In the genomic region with DNA sequence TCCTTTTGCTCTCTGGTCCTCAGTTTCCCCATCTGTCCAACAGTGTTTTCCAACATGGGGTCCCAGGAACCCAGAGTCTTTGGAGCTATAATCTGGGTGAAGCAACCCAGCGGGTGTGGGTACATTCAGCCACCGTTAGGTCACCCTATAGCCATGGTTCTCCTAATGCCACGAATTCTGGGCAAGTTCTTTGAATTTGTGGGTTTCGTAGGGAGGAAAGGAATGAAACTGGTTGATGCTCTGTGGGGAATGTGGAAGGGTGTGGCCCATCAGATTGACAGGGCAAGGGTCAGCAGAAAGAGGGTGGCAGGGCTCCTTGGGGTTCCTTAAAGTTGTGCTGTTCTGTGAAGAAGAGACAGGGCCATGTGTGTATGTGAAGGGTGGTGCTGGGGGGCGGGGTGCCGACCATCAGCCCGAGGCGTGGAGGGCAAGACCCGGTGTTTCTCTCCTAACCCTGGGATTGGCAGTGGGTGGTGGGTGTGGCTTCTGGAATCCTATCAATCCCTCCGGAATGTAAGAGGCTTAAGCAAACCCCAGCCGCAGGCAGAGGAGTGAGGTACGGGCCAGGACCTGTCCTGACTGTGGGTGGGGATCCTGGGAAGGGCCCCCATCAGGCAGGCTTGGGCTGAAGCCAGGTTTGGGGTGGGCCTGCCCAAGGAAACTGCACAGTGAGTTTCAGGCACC, we compare ENCODE assay signal across 17 cellular contexts. TPM values are rescaled to one million over a fixed set of nuclear protein-coding genes. Genes with fewer than 3 reads are reported as not detected.
A peak's percentile ranks its signal among the peaks of the same experiment; 100 is the strongest.
DNase-seq lines count a peak whose midpoint lies in the region; ATAC-seq and TF ChIP-seq lines count a peak whose summit lies in the region.
"Had no signal": no experiment of that assay in that cellular context is flagged by ENCODE, and none has a peak within 500 bp of the region (broad histone marks: within the 10 kb centered on the region; RNA-seq: fewer than 3 reads in every experiment).

No MANE protein-coding gene starts in this region.

- H3K4me3 ChIP-seq in Caco-2 (ENCODE audit: low read depth, low read length) = no peak overlapping the region
- no peak overlapping the region for H3K4me3 ChIP-seq in MG63
- H3K4me3 ChIP-seq in endodermal cell (ENCODE audit: low read length) = no peak overlapping the region
- H3K4me3 ChIP-seq: thoracic aorta had no signal

- POLR2A ChIA-PET in Caco-2 (lab: Charles Lee) = no interaction called here

- WGBS in endodermal cell (ENCODE audit: insufficient coverage in 1 of 2, insufficient read length in 1 of 2), 2 experiments = 66 to 88% methylated on average over 4 to 12 of the region's 12 CpGs

- no peaks in the 10 kb centered on the region for H3K27me3 ChIP-seq in Caco-2 (replicated peaks; ENCODE audit: control insufficient read depth, insufficient read depth, low read length)
- H3K27me3 ChIP-seq in MG63 = no peaks in the 10 kb centered on the region; the same call in 1 of the 2 replicates
- H3K27me3 ChIP-seq in endodermal cell (ENCODE audit: control insufficient read depth, insufficient read depth, low read length, poor library complexity, severe bottlenecking) = no peaks in the 10 kb centered on the region

- H3K4me1 Mint-ChIP-seq in Caco-2 (ENCODE audit: low read depth, unreplicated experiment) (peaks cover 23% of the 10 kb centered on the region), endodermal cell (peaks cover 8% of the 10 kb centered on the region), CD14-positive monocyte (peaks cover 6% of the 10 kb centered on the region), natural killer cell (peaks cover 4 to 10% of the 10 kb centered on the region in 2 donors), immature natural killer cell (peaks cover 6 to 8% of the 10 kb centered on the region in 2 donors)

- H3K36me3 ChIP-seq in Caco-2 (ENCODE audit: control insufficient read depth, insufficient read depth, low read length) (no peaks in the 10 kb centered on the region), MG63 (no peaks in the 10 kb centered on the region), endodermal cell (ENCODE audit: control insufficient read depth, insufficient read depth, low read length) (no peaks in the 10 kb centered on the region)
- H3K36me3 ChIP-seq: thoracic aorta had no signal

- CTCF ChIA-PET in Caco-2 (lab: Charles Lee) = no interaction called here

- no peak overlapping the region for H3K27ac ChIP-seq in endodermal cell (ENCODE audit: low read depth, low read length)
- H3K27ac ChIP-seq: thoracic aorta had no signal

- H3K27me3 Mint-ChIP-seq in Caco-2 (ENCODE audit: insufficient read depth, unreplicated experiment) (no peaks in the 10 kb centered on the region), endodermal cell (ENCODE audit: insufficient read depth) (peaks cover 9% of the 10 kb centered on the region), CD14-positive monocyte (ENCODE audit: low read depth in 3 of 3) (peaks cover 8 to 9% (median 8%) of the 10 kb centered on the region in 3 donors), natural killer cell (ENCODE audit: low read depth in 2 of 2) (peaks cover 10 to 13% of the 10 kb centered on the region in 2 donors), immature natural killer cell (ENCODE audit: low read depth in 3 of 3) (peaks cover 2 to 8% (median 6%) of the 10 kb centered on the region in 3 donors)

- ATAC-seq in natural killer cell = no peak
- ATAC-seq: left colon had no signal

- H3K4me1 ChIP-seq in Caco-2 = peaks cover 33% of the 10 kb centered on the region
- no peaks in the 10 kb centered on the region for H3K4me1 ChIP-seq in endodermal cell (ENCODE audit: control insufficient read depth, insufficient read depth, low read length)

- H3K9me3 ChIP-seq in Caco-2 (peaks cover 6% of the 10 kb centered on the region; the same call in 1 of the 2 replicates), MG63 (peaks cover 12% of the 10 kb centered on the region), endodermal cell (ENCODE audit: control insufficient read depth, low read length) (peaks cover 14% of the 10 kb centered on the region)

- H3K4me3 Mint-ChIP-seq in Caco-2 (ENCODE audit: unreplicated experiment) (peak overlapping the region; percentile 32), endodermal cell (no peak overlapping the region), CD14-positive monocyte (no peak overlapping the region), natural killer cell (no peak overlapping the region), immature natural killer cell (no peak overlapping the region)
- H3K4me3 Mint-ChIP-seq: CD8-positive, alpha-beta memory T cell; dendritic cell treated with granulocyte-macrophage colony-stimulating factor and Interleukin-4, amounts not matched to agents 40 ng/mL and 50 ng/mL, for 4 days; neural crest cell had no signal

- TF ChIP-seq CTCF in Caco-2 (IDR thresholded peaks at IDR 0.05; ENCODE audit: insufficient read depth in 1 of 2, low read depth in 1 of 2, low read length in 1 of 2, severe bottlenecking in 1 of 2, unreplicated experiment in 1 of 2) (no peak), endodermal cell (conservative IDR thresholded peaks at IDR 0.05) (no peak), CD14-positive monocyte (IDR thresholded peaks at IDR 0.05) (no peak), natural killer cell (IDR thresholded peaks at IDR 0.05) (no peak)

- intact Hi-C loops in Caco-2 (cut with micrococcal nuclease; ENCODE audit: unreplicated experiment) = loop anchor here (2.0 kb wide), 1 partner anchor 14 kb away; no protein-coding TSS in a partner anchor
- intact Hi-C loops in CD14-positive monocyte (cut with micrococcal nuclease) = no loop called here
- intact Hi-C loops in natural killer cell (cut with micrococcal nuclease) = no loop called here

- no peak overlapping the region for H3K9ac ChIP-seq in endodermal cell (ENCODE audit: extremely low read depth, low read length, poor library complexity, severe bottlenecking)

- no TSS peak for BruUV-seq in Caco-2 (replicated peaks; lab: Mats Ljungman, UMichigan)

- H3K36me3 Mint-ChIP-seq in Caco-2 (ENCODE audit: insufficient read depth, unreplicated experiment) (peaks cover 6% of the 10 kb centered on the region), endodermal cell (ENCODE audit: low read depth) (no peaks in the 10 kb centered on the region), CD14-positive monocyte (no peaks in the 10 kb centered on the region), natural killer cell (peaks cover 10% of the 10 kb centered on the region), immature natural killer cell (peaks cover 0 to 6% (median 3%) of the 10 kb centered on the region in 3 donors)

- H3K27ac Mint-ChIP-seq in Caco-2 (ENCODE audit: unreplicated experiment) (peak overlapping the region; percentile 87), endodermal cell (peak overlapping the region; percentile 31), CD14-positive monocyte (no peak overlapping the region), natural killer cell (no peak overlapping the region), immature natural killer cell (no peak overlapping the region)
- H3K27ac Mint-ChIP-seq: dendritic cell treated with granulocyte-macrophage colony-stimulating factor and Interleukin-4, amounts not matched to agents 40 ng/mL and 50 ng/mL, for 4 days had no signal

- peak; percentile 74 to 92 for DNase-seq in Caco-2
- DNase-seq in MG63 = peak; percentile 28
- DNase-seq in endodermal cell = peak; percentile 75
- peak; percentile 43 for DNase-seq in myocyte (ENCODE audit: low read depth)
- no peak for DNase-seq in CD14-positive monocyte (ENCODE audit: low spot score)
- no peak for DNase-seq in activated naive CD4-positive, alpha-beta T cell treated with anti-CD3 and anti-CD28 coated beads, Interleukin-2, amount 50 U/mL, for 16 hours
- no peak for DNase-seq in natural killer cell
- no peak for DNase-seq in immature natural killer cell
- DNase-seq: activated T-cell treated with anti-CD3 and anti-CD28 coated beads for 4 hours; CD8-positive, alpha-beta memory T cell; KBM-7; left colon; NCI-H187 treated with DMSO at 0.1 percent for 48 hours; NCI-H774 had no signal

- H3K9me3 Mint-ChIP-seq in Caco-2 (ENCODE audit: unreplicated experiment) (peaks cover 16% of the 10 kb centered on the region), endodermal cell (peaks cover 18% of the 10 kb centered on the region), CD14-positive monocyte (peaks cover 10 to 27% (median 20%) of the 10 kb centered on the region in 7 donors), natural killer cell (peaks cover 2 to 12% of the 10 kb centered on the region in 2 donors), immature natural killer cell (peaks cover 4 to 15% (median 12%) of the 10 kb centered on the region in 6 donors)

RNA-seq across cellular contexts. Expression of gene ZNF362, which starts 35.4 kb away (rescaled TPM):
- total RNA-seq in Caco-2 (2022) (23.2 and 26.9 TPM in 2 replicates), endodermal cell (10 to 100 TPM; 27.4 to 41.5 TPM), myocyte (20.4 and 28.0 TPM in 2 replicates), natural killer cell (10 to 100 TPM; 34.7 to 39.1 (median 38.3) TPM)
- 1.5 and 3.3 TPM in 2 replicates for total RNA-seq in MG63 (2014; rRNA removed; shearing (Covaris generic); ENCODE audit: low replicate concordance)
- 49.5 TPM for polyA plus RNA-seq in endodermal cell (2013, experiment 1 of 2)
- 48.8 TPM for polyA plus RNA-seq in endodermal cell (2013, experiment 2 of 2)
- 30.2 TPM for polyA plus RNA-seq in myocyte (2012)
- polyA plus RNA-seq in CD14-positive monocyte (10 to 100 TPM; 11.4 to 13.5 TPM), immature natural killer cell (10 to 100 TPM in 2 of 3 donors, 1 to 10 TPM in 1; 5.5 to 37.9 (median 16.2) TPM)

RNA-seq across cellular contexts. Expression of gene TRIM62, which starts 39.0 kb away (rescaled TPM):
- total RNA-seq in Caco-2 (2022) (2.4 and 2.5 TPM in 2 replicates), endodermal cell (1 to 10 TPM; 5.1 to 6.0 TPM), myocyte (16.8 and 20.8 TPM in 2 replicates), natural killer cell (10 to 100 TPM; 18.2 to 35.4 (median 23.2) TPM)
- total RNA-seq in MG63 (2014; rRNA removed; shearing (Covaris generic); ENCODE audit: low replicate concordance) = 0.82 and 3.2 TPM in 2 replicates
- 9.4 TPM for polyA plus RNA-seq in endodermal cell (2013, experiment 1 of 2)
- 8.0 TPM for polyA plus RNA-seq in endodermal cell (2013, experiment 2 of 2)
- polyA plus RNA-seq in myocyte (2012) = 7.5 TPM
- polyA plus RNA-seq in CD14-positive monocyte (1 to 10 TPM; 1.7 to 2.1 TPM), immature natural killer cell (1 to 10 TPM in 2 of 3 donors, not detected in 1; 2.5 to 8.0 TPM)

Comparison
In these comparisons a context has a peak if more than half of its experiments do, and no peak if none do; other contexts are left out.
1. DNase-seq: peak in Caco-2 (2 of 2), MG63 (single experiment), endodermal cell (single experiment) and myocyte (single experiment); none in CD14-positive monocyte (single experiment), activated naive CD4-positive, alpha-beta T cell treated with anti-CD3 and anti-CD28 coated beads, Interleukin-2, amount 50 U/mL, for 16 hours (single experiment), natural killer cell (single experiment) and immature natural killer cell (0 of 3).
2. H3K27ac Mint-ChIP-seq: peak in Caco-2 (single experiment) and endodermal cell (single experiment); none in CD14-positive monocyte (0 of 7), natural killer cell (0 of 2) and immature natural killer cell (0 of 6).